ENCODE assay signal across 14 cellular contexts in genomic region chr16:24976061-24976779, GRCh38. TPM values are rescaled to one million over a fixed set of nuclear protein-coding genes. Genes with fewer than 3 reads are reported as not detected.
DNase-seq lines count a peak whose midpoint lies in the region; ATAC-seq and TF ChIP-seq lines count a peak whose summit lies in the region.
"Had no signal": no experiment of that assay in that cellular context is flagged by ENCODE, and none has a peak within 500 bp of the region (broad histone marks: within the 10 kb centered on the region; RNA-seq: fewer than 3 reads in every experiment).

No MANE protein-coding gene starts in this region.

- H3K27me3 ChIP-seq in AG04450 (ENCODE audit: control insufficient read depth, insufficient read depth, low read length) (no peaks in the 10 kb centered on the region), neuronal stem cell (ENCODE audit: control insufficient read depth in 3 of 3, insufficient read depth in 3 of 3, low read depth in 1 of 3, low read length in 3 of 3) (no peaks in the 10 kb centered on the region)

- no peak overlapping the region for H2AK5ac ChIP-seq in neuronal stem cell (ENCODE audit: low read depth, low read length)

- H3K36me3 Mint-ChIP-seq in activated naive CD8-positive, alpha-beta T cell treated with anti-CD3 and anti-CD28 coated beads for 36 hours = peaks cover 43% of the 10 kb centered on the region
- peaks cover 11 to 29% of the 10 kb centered on the region in 2 donors for H3K36me3 Mint-ChIP-seq in naive B cell

- no peak overlapping the region for H2BK120ac ChIP-seq in neuronal stem cell (ENCODE audit: low read depth, low read length)

- peak overlapping the region; percentile 51 for H3K27ac Mint-ChIP-seq in activated naive CD8-positive, alpha-beta T cell treated with anti-CD3 and anti-CD28 coated beads for 36 hours
- H3K27ac Mint-ChIP-seq in naive B cell = peak overlapping the region; percentile 13 to 99 (median 89)
- H3K27ac Mint-ChIP-seq: CD4-positive, alpha-beta T cell had no signal

- H4K8ac ChIP-seq in neuronal stem cell (ENCODE audit: low read depth, low read length) = no peak overlapping the region

- POLR2A ChIA-PET in AG04450 (lab: Yijun Ruan, JAX) = no interaction called here

- ATAC-seq in naive B cell (ENCODE audit: low read depth in 2 of 2) (no peak), GM19395 (IDR thresholded peaks at IDR 0.05; ENCODE audit: unreplicated experiment) (no peak)

- peaks cover 2 to 4% of the 10 kb centered on the region in 2 donors for H3K4me1 ChIP-seq in neuronal stem cell (ENCODE audit: control insufficient read depth in 2 of 2, insufficient read depth in 1 of 2, low read depth in 1 of 2, low read length in 2 of 2)
- H3K4me1 ChIP-seq: parathyroid adenoma had no signal

- H4K91ac ChIP-seq in neuronal stem cell (ENCODE audit: low read depth, low read length, poor library complexity) = no peak overlapping the region

- no peak overlapping the region for H2BK12ac ChIP-seq in neuronal stem cell (ENCODE audit: low read length)

- WGBS in neuronal stem cell (ENCODE audit: extremely low coverage in 2 of 2, insufficient read length in 2 of 2, insufficient replicate concordance in 1 of 2), 2 donors = no CpG with 5 or more reads among the region's 5 CpGs

- H3K4ac ChIP-seq in neuronal stem cell (ENCODE audit: low read length) = no peak overlapping the region

- H3K4me1 Mint-ChIP-seq in activated naive CD8-positive, alpha-beta T cell treated with anti-CD3 and anti-CD28 coated beads for 36 hours = peaks cover 49% of the 10 kb centered on the region
- H3K4me1 Mint-ChIP-seq in naive B cell = peaks cover 69 to 93% (median 86%) of the 10 kb centered on the region in 3 donors

- no peaks in the 10 kb centered on the region for H3K27me3 Mint-ChIP-seq in activated naive CD8-positive, alpha-beta T cell treated with anti-CD3 and anti-CD28 coated beads for 36 hours
- no peaks in the 10 kb centered on the region for H3K27me3 Mint-ChIP-seq in naive B cell
- H3K27me3 Mint-ChIP-seq: CD4-positive, alpha-beta T cell had no signal

- peaks cover 5% of the 10 kb centered on the region for H3K79me1 ChIP-seq in neuronal stem cell (ENCODE audit: low read depth, low read length)

- H3K36me3 ChIP-seq in neuronal stem cell (replicated peaks in 1 of 2; ENCODE audit: control insufficient read depth in 2 of 2, insufficient read depth in 2 of 2, low read length in 2 of 2) = peaks cover 19 to 68% of the 10 kb centered on the region in 2 donors

- no peak overlapping the region for H2AFZ ChIP-seq in neuronal stem cell (ENCODE audit: low read length)
- H2AFZ ChIP-seq: parathyroid adenoma had no signal

- H3K9ac ChIP-seq in neuronal stem cell (ENCODE audit: low read depth, low read length, poor library complexity) = no peak overlapping the region
- H3K9ac ChIP-seq: parathyroid adenoma had no signal

- DNase-seq in AG04450 (ENCODE audit: low read depth, low spot score) = no peak
- no peak for DNase-seq in activated naive CD8-positive, alpha-beta T cell treated with anti-CD3 and anti-CD28 coated beads for 36 hours
- DNase-seq in naive B cell = no peak
- DNase-seq in NCI-H2107 (lab: John Stamatoyannopoulos, UW) = no peak
- DNase-seq in NCI-H2196 (lab: John Stamatoyannopoulos, UW; ENCODE audit: unreplicated experiment) = no peak
- no peak for DNase-seq in neuronal stem cell (ENCODE audit: low spot score)
- DNase-seq: activated CD8-positive, alpha-beta memory T cell treated with anti-CD3 and anti-CD28 coated beads, Interleukin-2, amount 50 U/mL, for 4 hours; CD4-positive, alpha-beta T cell; effector CD4-positive, alpha-beta T cell; foreskin melanocyte; MM.1S had no signal

- H2BK15ac ChIP-seq in neuronal stem cell (ENCODE audit: low read length) = no peak overlapping the region

- H3K18ac ChIP-seq in neuronal stem cell (ENCODE audit: low read length) = no peak overlapping the region

- TF ChIP-seq CTCF in AG04450 (IDR thresholded peaks at IDR 0.05; ENCODE audit: low read depth, low read length) = no peak

- H3K4me2 ChIP-seq in neuronal stem cell (ENCODE audit: insufficient read depth, low read length, poor library complexity, severe bottlenecking) = no peak overlapping the region

- H3K14ac ChIP-seq in neuronal stem cell (ENCODE audit: low read length) = no peak overlapping the region

- H3K9me3 Mint-ChIP-seq in activated naive CD8-positive, alpha-beta T cell treated with anti-CD3 and anti-CD28 coated beads for 36 hours = peaks cover 2% of the 10 kb centered on the region
- H3K9me3 Mint-ChIP-seq in naive B cell = peaks cover 0 to 2% (median 0%) of the 10 kb centered on the region in 7 donors

- CTCF ChIA-PET in AG04450 (lab: Charles Lee) = no interaction called here

- H3K4me3 ChIP-seq in AG04450 (ENCODE audit: low read depth, low read length) (no peak overlapping the region), GM08714 (ENCODE audit: low read length) (peak overlapping the region; percentile 6; the same call in 1 of the 2 replicates), neuronal stem cell (ENCODE audit: low read length in 2 of 2) (no peak overlapping the region)

- H3K9me3 ChIP-seq in AG04450 (ENCODE audit: control insufficient read depth, insufficient read depth, low read length) = peaks cover 3% of the 10 kb centered on the region; the same call in 1 of the 2 replicates
- H3K9me3 ChIP-seq in neuronal stem cell (replicated peaks in 1 of 2; ENCODE audit: control insufficient read depth in 2 of 2, insufficient read depth in 1 of 2, low read depth in 1 of 2, low read length in 2 of 2) = peaks cover 0 to 4% of the 10 kb centered on the region in 2 donors

- no peak overlapping the region for H3K4me3 Mint-ChIP-seq in activated naive CD8-positive, alpha-beta T cell treated with anti-CD3 and anti-CD28 coated beads for 36 hours
- H3K4me3 Mint-ChIP-seq in naive B cell = peak overlapping the region; percentile 0 to 89 (median 42)
- H3K4me3 Mint-ChIP-seq: CD4-positive, alpha-beta T cell had no signal

- H3K27ac ChIP-seq in AG04450 (ENCODE audit: low read depth, low read length) (peak overlapping the region; percentile 89), neuronal stem cell (replicated peaks; ENCODE audit: low read length) (no peak overlapping the region)

- H2BK5ac ChIP-seq in neuronal stem cell (ENCODE audit: low read length) = no peak overlapping the region

- H3K23ac ChIP-seq in neuronal stem cell (ENCODE audit: low read depth, low read length, poor library complexity) = no peak overlapping the region

RNA-seq across cellular contexts. Expression of gene ARHGAP17, which starts 38.9 kb away (rescaled TPM):
- polyA plus RNA-seq in AG04450 (2011; rRNA removed) = 53.7 and 65.9 TPM in 2 replicates
- 66.7 and 69.8 TPM in 2 replicates for polyA minus RNA-seq in AG04450 (2011; rRNA and poly(A)+ RNA removed)
- total RNA-seq in activated naive CD8-positive, alpha-beta T cell treated with anti-CD3 and anti-CD28 coated beads for 36 hours = 10 to 100 TPM; 72.5 to 79.3 TPM
- 100 to 1,000 TPM in 4 of 6 donors, 10 to 100 TPM in 2; 90.5 to 200 (median 115) TPM for polyA plus RNA-seq in naive B cell (ENCODE audit: low read depth in 6 of 6)
- 63.9 TPM for polyA plus RNA-seq in neuronal stem cell (2013, experiment 1 of 2)
- polyA plus RNA-seq in neuronal stem cell (2013, experiment 2 of 2) = 64.4 TPM
